36 cellular contexts compared by ENCODE assay signal in the genomic region with DNA sequence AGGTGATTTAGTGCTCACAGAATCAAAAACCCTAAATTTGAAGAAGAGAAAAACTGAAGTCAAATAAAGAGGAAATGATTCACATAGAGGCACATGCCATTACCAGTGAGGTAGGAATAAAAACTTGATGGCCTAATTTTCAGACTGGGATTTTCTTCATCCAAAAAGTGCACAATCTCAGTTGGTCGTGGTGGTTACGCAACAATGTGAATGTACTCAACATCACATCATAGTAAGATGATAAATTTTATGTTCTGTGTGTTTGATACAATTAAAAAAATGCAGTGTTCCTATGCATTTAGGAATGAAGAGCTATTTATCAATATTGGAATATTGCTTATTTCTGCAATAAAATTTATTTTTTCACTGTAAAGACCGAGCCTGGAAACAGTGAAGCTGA.
"Had no signal": no experiment of that assay in that cellular context is flagged by ENCODE, and none has a peak within 500 bp of the region (broad histone marks: within the 10 kb centered on the region; RNA-seq: fewer than 3 reads in every experiment).

No MANE protein-coding gene starts in this region.

- FAIRE-seq: bronchial epithelial cell, TTC549 had no signal

- H3K27me3 Mint-ChIP-seq: activated CD4-positive, alpha-beta memory T cell treated with anti-CD3 and anti-CD28 coated beads for 36 hours; activated T-helper 17 cell treated with anti-CD3 and anti-CD28 coated beads, Interleukin-2, amount 50 U/mL, for 72 hours; brain had no signal

- H3K27ac ChIP-seq: adrenal gland, ascending aorta, cardiac muscle cell, VCaP had no signal

- DNase-seq: activated B cell treated with CpG ODN at 0.5 μM for 24 hours; activated CD4-positive, alpha-beta memory T cell treated with anti-CD3 and anti-CD28 coated beads for 36 hours; activated CD4-positive, alpha-beta T cell treated with anti-CD3 and anti-CD28 coated beads for 4 hours; activated CD4-positive, alpha-beta T cell treated with anti-CD3 and anti-CD28 coated beads, Interleukin-2, amount 10 ng/mL, durations not matched to agents 7 days and 5 days; activated CD4-positive, alpha-beta T cell treated with anti-CD3 and anti-CD28 coated beads, Interleukin-2, amount 50 U/mL, for 4 hours; activated CD4-positive, CD25-positive, alpha-beta regulatory T cell treated with anti-CD3 and anti-CD28 coated beads, Interleukin-2, amount 50 U/mL, for 72 hours; activated CD8-positive, alpha-beta memory T cell treated with anti-CD3 and anti-CD28 coated beads, Interleukin-2, amount 50 U/mL, for 4 hours; activated CD8-positive, alpha-beta T cell treated with anti-CD3 and anti-CD28 coated beads for 36 hours; activated effector memory CD4-positive, alpha-beta T cell treated with anti-CD3 and anti-CD28 coated beads, Interleukin-2, amount 50 U/mL, for 16 hours; activated gamma-delta T cell treated with Interleukin-2 at 50 U/mL for 16 hours; activated naive CD4-positive, alpha-beta T cell; activated naive CD4-positive, alpha-beta T cell treated with anti-CD3 and anti-CD28 coated beads for 36 hours; activated naive CD4-positive, alpha-beta T cell treated with anti-CD3 and anti-CD28 coated beads, Interleukin-2, amount 50 U/mL, for 16 hours; activated naive CD8-positive, alpha-beta T cell treated with anti-CD3 and anti-CD28 coated beads for 36 hours; activated T-cell treated with anti-CD3 and anti-CD28 coated beads for 4 hours; activated T-cell treated with anti-CD3 and anti-CD28 coated beads, Interleukin-2, amount 50 U/mL, for 1 hour; activated T-cell treated with anti-CD3 and anti-CD28 coated beads, Interleukin-2, amount 50 U/mL, for 4 hours; activated T-cell treated with anti-CD3 and anti-CD28 coated beads, Interleukin-2, amount 50 U/mL, for 72 hours; adrenal gland; amniotic stem cell; caudate nucleus; cerebellar nuclear complex; T-helper 2 cell; T-helper 9 cell had no signal

- ATAC-seq: activated CD8-positive, alpha-beta T cell treated with anti-CD3 and anti-CD28 coated beads for 36 hours; activated naive CD4-positive, alpha-beta T cell treated with anti-CD3 and anti-CD28 coated beads, Interleukin-2, amount 50 U/mL, for 72 hours; activated T-cell treated with anti-CD3 and anti-CD28 coated beads, Interleukin-2, amount 50 U/mL, for 4 hours; activated T-cell treated with anti-CD3 and anti-CD28 coated beads, Interleukin-2, amount 50 U/mL, for 72 hours; activated T-helper 17 cell treated with anti-CD3 and anti-CD28 coated beads, Interleukin-2, amount 50 U/mL, for 72 hours had no signal

- H3K27ac Mint-ChIP-seq: activated B cell treated with CpG ODN at 0.5 μM for 24 hours; activated CD4-positive, alpha-beta memory T cell treated with anti-CD3 and anti-CD28 coated beads for 36 hours; activated CD4-positive, alpha-beta T cell treated with anti-CD3 and anti-CD28 coated beads, Interleukin-2, amount 10 ng/mL, durations not matched to agents 7 days and 5 days; activated CD8-positive, alpha-beta T cell treated with anti-CD3 and anti-CD28 coated beads for 36 hours; activated naive CD4-positive, alpha-beta T cell treated with anti-CD3 and anti-CD28 coated beads for 36 hours; activated naive CD4-positive, alpha-beta T cell treated with anti-CD3 and anti-CD28 coated beads, Interleukin-2, amount 50 U/mL, for 72 hours; activated naive CD8-positive, alpha-beta T cell treated with anti-CD3 and anti-CD28 coated beads for 36 hours; activated T-cell treated with anti-CD3 and anti-CD28 coated beads, Interleukin-2, amount 50 U/mL, for 72 hours; activated T-helper 1 cell treated with anti-CD3 and anti-CD28 coated beads, Interleukin-12 subunit alpha, Interleukin-12 subunit beta, Interleukin-2, Interleukin-4 antibody, amounts not matched to agents 30 ng/mL and 10 ng/mL and 1 ng/mL, durations not matched to agents 14 hours and 24 hours and 36 hours; activated T-helper 17 cell treated with anti-CD3 and anti-CD28 coated beads, Interleukin-2, amount 50 U/mL, for 72 hours; brain; T-helper 1 cell treated with Interleukin-12 subunit alpha and Interleukin-12 subunit beta and Interleukin-4 antibody, amounts not matched to agents 30 μg/mL and 1 μg/mL, for 36 hours; T-helper 2 cell treated with Interferon-gamma antibody and Interleukin-4, amounts not matched to agents 5 μg/mL and 100 μg/mL, for 36 hours had no signal

- H3K4me3 ChIP-seq: adrenal gland, ascending aorta, cardiac muscle cell had no signal

- H3K36me3 ChIP-seq: adrenal gland, ascending aorta, cardiac muscle cell had no signal

- H3K4me3 Mint-ChIP-seq: activated B cell treated with CpG ODN at 0.5 μM for 24 hours; activated CD4-positive, alpha-beta memory T cell treated with anti-CD3 and anti-CD28 coated beads for 36 hours; activated CD4-positive, alpha-beta T cell treated with anti-CD3 and anti-CD28 coated beads, Interleukin-2, amount 10 ng/mL, durations not matched to agents 7 days and 5 days; activated CD8-positive, alpha-beta T cell treated with anti-CD3 and anti-CD28 coated beads for 36 hours; activated naive CD4-positive, alpha-beta T cell treated with anti-CD3 and anti-CD28 coated beads for 36 hours; activated naive CD8-positive, alpha-beta T cell treated with anti-CD3 and anti-CD28 coated beads for 36 hours; activated T-cell treated with anti-CD3 and anti-CD28 coated beads, Interleukin-2, amount 50 U/mL, for 4 hours; activated T-cell treated with anti-CD3 and anti-CD28 coated beads, Interleukin-2, amount 50 U/mL, for 72 hours; activated T-helper 1 cell treated with anti-CD3 and anti-CD28 coated beads, Interleukin-12 subunit alpha, Interleukin-12 subunit beta, Interleukin-2, Interleukin-4 antibody, amounts not matched to agents 30 ng/mL and 10 ng/mL and 1 ng/mL, durations not matched to agents 14 hours and 24 hours and 36 hours; activated T-helper 17 cell treated with anti-CD3 and anti-CD28 coated beads, Interleukin-2, amount 50 U/mL, for 72 hours; brain; central memory CD8-positive, alpha-beta T cell; T-helper 1 cell treated with Interleukin-12 subunit alpha and Interleukin-12 subunit beta and Interleukin-4 antibody, amounts not matched to agents 30 μg/mL and 1 μg/mL, for 36 hours; T-helper 2 cell treated with Interferon-gamma antibody and Interleukin-4, amounts not matched to agents 5 μg/mL and 100 μg/mL, for 36 hours had no signal

- H3K36me3 Mint-ChIP-seq: activated CD4-positive, alpha-beta memory T cell treated with anti-CD3 and anti-CD28 coated beads for 36 hours; activated naive CD4-positive, alpha-beta T cell treated with anti-CD3 and anti-CD28 coated beads, Interleukin-2, amount 50 U/mL, for 72 hours; activated naive CD8-positive, alpha-beta T cell treated with anti-CD3 and anti-CD28 coated beads for 36 hours; brain had no signal

- H3K9me3 Mint-ChIP-seq: activated B cell treated with CpG ODN at 0.5 μM for 24 hours; activated CD4-positive, alpha-beta memory T cell treated with anti-CD3 and anti-CD28 coated beads for 36 hours; activated CD4-positive, alpha-beta T cell treated with anti-CD3 and anti-CD28 coated beads, Interleukin-2, amount 10 ng/mL, durations not matched to agents 7 days and 5 days; activated CD8-positive, alpha-beta T cell treated with anti-CD3 and anti-CD28 coated beads for 36 hours; activated naive CD4-positive, alpha-beta T cell treated with anti-CD3 and anti-CD28 coated beads for 36 hours; activated naive CD4-positive, alpha-beta T cell treated with anti-CD3 and anti-CD28 coated beads, Interleukin-2, amount 50 U/mL, for 72 hours; activated naive CD8-positive, alpha-beta T cell treated with anti-CD3 and anti-CD28 coated beads for 36 hours; activated T-cell treated with anti-CD3 and anti-CD28 coated beads, Interleukin-2, amount 50 U/mL, for 4 hours; activated T-cell treated with anti-CD3 and anti-CD28 coated beads, Interleukin-2, amount 50 U/mL, for 72 hours; activated T-helper 1 cell treated with anti-CD3 and anti-CD28 coated beads, Interleukin-12 subunit alpha, Interleukin-12 subunit beta, Interleukin-2, Interleukin-4 antibody, amounts not matched to agents 30 ng/mL and 10 ng/mL and 1 ng/mL, durations not matched to agents 14 hours and 24 hours and 36 hours; activated T-helper 17 cell treated with anti-CD3 and anti-CD28 coated beads, Interleukin-2, amount 50 U/mL, for 72 hours; brain; central memory CD8-positive, alpha-beta T cell; T-helper 1 cell treated with Interleukin-12 subunit alpha and Interleukin-12 subunit beta and Interleukin-4 antibody, amounts not matched to agents 30 μg/mL and 1 μg/mL, for 36 hours; T-helper 2 cell treated with Interferon-gamma antibody and Interleukin-4, amounts not matched to agents 5 μg/mL and 100 μg/mL, for 36 hours had no signal

- H3K9me3 ChIP-seq: adrenal gland, ascending aorta had no signal

- H3K27me3 ChIP-seq: adrenal gland, ascending aorta, cardiac muscle cell had no signal

- H3K4me1 ChIP-seq: ascending aorta had no signal

- H3K4me1 Mint-ChIP-seq: activated B cell treated with CpG ODN at 0.5 μM for 24 hours; activated CD4-positive, alpha-beta T cell treated with anti-CD3 and anti-CD28 coated beads, Interleukin-2, amount 10 ng/mL, durations not matched to agents 7 days and 5 days; activated naive CD8-positive, alpha-beta T cell treated with anti-CD3 and anti-CD28 coated beads for 36 hours; activated T-helper 17 cell treated with anti-CD3 and anti-CD28 coated beads, Interleukin-2, amount 50 U/mL, for 72 hours; brain; central memory CD8-positive, alpha-beta T cell had no signal
